In the genomic region with DNA sequence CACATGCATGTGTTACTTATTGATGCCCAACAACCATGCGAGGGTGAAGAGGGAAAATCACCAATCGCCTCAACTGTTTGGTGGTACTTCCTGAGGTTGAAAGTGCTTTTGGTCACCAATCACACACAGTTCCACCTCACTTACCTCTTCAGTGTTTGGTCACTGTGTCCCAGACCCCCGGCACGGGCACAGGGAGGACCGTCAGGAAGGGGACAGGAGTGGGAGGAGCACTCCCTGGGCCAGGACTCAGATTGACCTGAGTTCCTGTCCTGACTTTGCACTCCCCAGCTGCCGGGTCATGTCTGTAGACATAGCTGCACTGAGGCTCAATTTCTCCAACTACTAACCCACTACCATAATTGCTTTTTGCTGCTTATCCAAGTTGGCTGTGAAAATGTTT, we compare ENCODE assay signal across 21 cellular contexts.
DNase-seq lines count a peak whose midpoint lies in the region; ATAC-seq, FAIRE-seq and TF ChIP-seq lines count a peak whose summit lies in the region.
"Had no signal": no experiment of that assay in that cellular context is flagged by ENCODE, and none has a peak within 500 bp of the region (broad histone marks: within the 10 kb centered on the region; RNA-seq: fewer than 3 reads in every experiment).

No MANE protein-coding gene starts in this region.

- H3K4me2 ChIP-seq in IMR-90 (ENCODE audit: low read depth, low read length), result no peak overlapping the region
- H3K4me2 ChIP-seq: BLaER1 treated with 17β-estradiol and CSF1 and Interleukin-3, amounts not matched to agents 10 nM and 100 nM had no signal

- no peak overlapping the region for H3K9ac ChIP-seq in IMR-90 (ENCODE audit: low read depth, low read length)
- H3K9ac ChIP-seq: BLaER1 treated with 17β-estradiol and CSF1 and Interleukin-3, amounts not matched to agents 10 nM and 100 nM had no signal

- H3K23ac ChIP-seq in IMR-90 (ENCODE audit: low read depth, low read length), result no peak overlapping the region

- BruUV-seq in IMR-90 (replicated peaks; lab: Mats Ljungman, UMichigan), result no TSS peak

- no peaks in the 10 kb centered on the region for H3K36me3 ChIP-seq in IMR-90 (ENCODE audit: control insufficient read depth, insufficient read depth, low read length)
- H3K36me3 ChIP-seq in bronchial epithelial cell (ENCODE audit: control insufficient read depth, insufficient read depth, low read length), result no peaks in the 10 kb centered on the region
- peaks cover 0 to 4% (median 0%) of the 10 kb centered on the region in 6 donors for H3K36me3 ChIP-seq in spleen
- H3K36me3 ChIP-seq: BLaER1 treated with 17β-estradiol and CSF1 and Interleukin-3, amounts not matched to agents 10 nM and 100 nM had no signal

- no peak for ATAC-seq in IMR-90 (ENCODE audit: low read depth)
- ATAC-seq: CD8-positive, alpha-beta T cell had no signal

- H3K9me3 ChIP-seq in IMR-90 (ENCODE audit: control insufficient read depth, insufficient read depth, low read length), result no peaks in the 10 kb centered on the region
- no peaks in the 10 kb centered on the region for H3K9me3 ChIP-seq in spleen
- H3K9me3 ChIP-seq: BLaER1 treated with 17β-estradiol and CSF1 and Interleukin-3, amounts not matched to agents 10 nM and 100 nM; Caco-2 had no signal

- peak; percentile 40 for FAIRE-seq in bronchial epithelial cell (lab: Jason Lieb, UNC)
- FAIRE-seq: A204.1, D721Med, G401.6, GM12891, GM19239 had no signal

- no peak overlapping the region for H2BK5ac ChIP-seq in IMR-90 (ENCODE audit: low read depth, low read length, poor library complexity, severe bottlenecking)

- H3K56ac ChIP-seq in IMR-90 (ENCODE audit: extremely low read depth, insufficient read depth, low read length), result no peak overlapping the region

- CTCF ChIA-PET in IMR-90 (lab: Yijun Ruan, JAX), result no interaction called here
- CTCF ChIA-PET in RWPE1 (lab: Yijun Ruan, JAX), result no interaction called here

- TF ChIP-seq CTCF in IMR-90 (conservative IDR thresholded peaks at IDR 0.05; ENCODE audit: low read depth, low read length), result no peak
- TF ChIP-seq CTCF in bronchial epithelial cell (IDR thresholded peaks at IDR 0.05; ENCODE audit: insufficient read depth, low read length, severe bottlenecking), result no peak
- no peak for TF ChIP-seq CTCF in spleen (IDR thresholded peaks at IDR 0.05 in 8 of 11, conservative IDR thresholded peaks at IDR 0.05 in 3 of 11)
- TF ChIP-seq CTCF in RWPE1 (conservative IDR thresholded peaks at IDR 0.05; ENCODE audit: low read depth), result no peak

- no CpG with 5 or more reads among the region's 6 CpGs for WGBS in IMR-90 (ENCODE audit: extremely low coverage in 2 of 2, insufficient read length in 1 of 2), 2 experiments
- 87 to 96% (median 88%) methylated on average over 6 of the region's 6 CpGs for WGBS in spleen, 5 donors

- H3K18ac ChIP-seq in IMR-90 (ENCODE audit: low read depth, low read length), result no peak overlapping the region

- TF ChIP-seq POLR2A in IMR-90 (IDR thresholded peaks at IDR 0.05; ENCODE audit: low read depth, low read length) (no peak), spleen (IDR thresholded peaks at IDR 0.05) (no peak)

- no peaks in the 10 kb centered on the region for H3K79me1 ChIP-seq in IMR-90 (ENCODE audit: low read depth in 1 of 2, low read length in 2 of 2)

- no peak for DNase-seq in IMR-90
- DNase-seq in bronchial epithelial cell (ENCODE audit: low read depth), result no peak
- DNase-seq in spleen, result peak; percentile 70
- no peak for DNase-seq in AG20443 (ENCODE audit: low spot score)
- no peak for DNase-seq in RWPE1 (ENCODE audit: low spot score)
- DNase-seq: 8988T; ACHN; AML-193; Caco-2; Calu3; CD4-positive, alpha-beta T cell; CD8-positive, alpha-beta T cell; DMS79 treated with DMSO at 0.1 percent for 48 hours; GF-D8 had no signal

- peak overlapping the region; percentile 55 for H2AFZ ChIP-seq in IMR-90 (replicated peaks; ENCODE audit: low read length, poor library complexity)

- H2BK20ac ChIP-seq in IMR-90 (ENCODE audit: low read depth, low read length), result no peak overlapping the region

- dilution Hi-C loops in IMR-90 (cut with HindIII; ENCODE audit: low sequenced_read_pairs, unreplicated experiment), result no loop called here

- no peak for TF ChIP-seq RAD21 in IMR-90 (IDR thresholded peaks at IDR 0.05; ENCODE audit: low read length)

- H2BK15ac ChIP-seq in IMR-90 (ENCODE audit: low read depth, low read length), result 0 out of 3 replicates have a peak overlapping the region, but pooled peaks have one; percentile 30

- no peaks in the 10 kb centered on the region for H4K20me1 ChIP-seq in IMR-90 (ENCODE audit: insufficient read depth, low read length)
- H4K20me1 ChIP-seq: BLaER1 treated with 17β-estradiol and CSF1 and Interleukin-3, amounts not matched to agents 10 nM and 100 nM had no signal

- no peak overlapping the region for H4K91ac ChIP-seq in IMR-90 (ENCODE audit: insufficient read depth, low read depth, low read length)

- H3K27me3 ChIP-seq in IMR-90 (ENCODE audit: control insufficient read depth, insufficient read depth, low read length) (peaks cover 7% of the 10 kb centered on the region), bronchial epithelial cell (ENCODE audit: control insufficient read depth, insufficient read depth, low read length) (no peaks in the 10 kb centered on the region), spleen (replicated peaks in 1 of 7) (no peaks in the 10 kb centered on the region)
- H3K27me3 ChIP-seq: BLaER1 treated with 17β-estradiol and CSF1 and Interleukin-3, amounts not matched to agents 10 nM and 100 nM had no signal

- H4K5ac ChIP-seq in IMR-90 (ENCODE audit: low read depth, low read length), result no peak overlapping the region

- H3K14ac ChIP-seq in IMR-90 (replicated peaks; ENCODE audit: low read depth, low read length), result no peak overlapping the region

- H3K27ac ChIP-seq in IMR-90 (ENCODE audit: insufficient read depth, low read length) (no peak overlapping the region), spleen (no peak overlapping the region), RWPE1 (no peak overlapping the region)
- H3K27ac ChIP-seq: BLaER1 treated with 17β-estradiol and CSF1 and Interleukin-3, amounts not matched to agents 10 nM and 100 nM; C4-2B had no signal

- 0 out of 2 replicates have a peak, but pooled peaks cover 4% of the 10 kb centered on the region for H3K9me1 ChIP-seq in IMR-90 (ENCODE audit: insufficient read depth, low read length)

- no peak overlapping the region for H3K4me3 ChIP-seq in IMR-90 (ENCODE audit: insufficient read depth, low read depth, low read length)
- no peak overlapping the region for H3K4me3 ChIP-seq in bronchial epithelial cell (ENCODE audit: low read depth, low read length)
- no peak overlapping the region for H3K4me3 ChIP-seq in spleen
- H3K4me3 ChIP-seq: BLaER1 treated with 17β-estradiol and CSF1 and Interleukin-3, amounts not matched to agents 10 nM and 100 nM had no signal

- H3K4me1 ChIP-seq in IMR-90 (ENCODE audit: control insufficient read depth, insufficient read depth, low read length), result no peaks in the 10 kb centered on the region
- H3K4me1 ChIP-seq in spleen, result no peaks in the 10 kb centered on the region
- H3K4me1 ChIP-seq: BLaER1 treated with 17β-estradiol and CSF1 and Interleukin-3, amounts not matched to agents 10 nM and 100 nM; Caco-2 had no signal

- in situ Hi-C loops in IMR-90 (cut with MboI; ENCODE audit: low sequenced_read_pairs), result no loop called here

- no peak overlapping the region; the same call in 1 of the 2 replicates for H2AK5ac ChIP-seq in IMR-90 (ENCODE audit: low read depth, low read length)

- H2BK120ac ChIP-seq in IMR-90 (ENCODE audit: low read depth, low read length), result no peak overlapping the region

- intact Hi-C loops in IMR-90 (cut with micrococcal nuclease), result no loop called here
- intact Hi-C loops in spleen (cut with DNase I; ENCODE audit: low total_unique reads), result no loop called here

- no peak overlapping the region for H4K8ac ChIP-seq in IMR-90 (ENCODE audit: low read depth in 2 of 2, low read length in 2 of 2)

- H2AK9ac ChIP-seq in IMR-90 (replicated peaks; ENCODE audit: low read depth, low read length, poor library complexity), result no peak overlapping the region

- no peak overlapping the region for H3K4ac ChIP-seq in IMR-90 (ENCODE audit: low read depth, low read length)

- POLR2A ChIA-PET in IMR-90 (lab: Charles Lee; ENCODE audit: unreplicated experiment), result no interaction called here
- POLR2A ChIA-PET in RWPE1 (lab: Yijun Ruan, JAX; ENCODE audit: low non-redundant PET), result no interaction called here

TF ChIP-seq in IMR-90, 13 proteins besides CTCF, POLR2A, EP300 and RAD21:
- TF ChIP-seq, protein P1, sequence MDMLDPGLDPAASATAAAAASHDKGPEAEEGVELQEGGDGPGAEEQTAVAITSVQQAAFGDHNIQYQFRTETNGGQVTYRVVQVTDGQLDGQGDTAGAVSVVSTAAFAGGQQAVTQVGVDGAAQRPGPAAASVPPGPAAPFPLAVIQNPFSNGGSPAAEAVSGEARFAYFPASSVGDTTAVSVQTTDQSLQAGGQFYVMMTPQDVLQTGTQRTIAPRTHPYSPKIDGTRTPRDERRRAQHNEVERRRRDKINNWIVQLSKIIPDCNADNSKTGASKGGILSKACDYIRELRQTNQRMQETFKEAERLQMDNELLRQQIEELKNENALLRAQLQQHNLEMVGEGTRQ (IDR thresholded peaks at IDR 0.05; ENCODE audit: low read depth, low read length), result no peak
- TF ChIP-seq RCOR1 (IDR thresholded peaks at IDR 0.05; ENCODE audit: insufficient replicate concordance, low read length), result no peak
